7 cellular contexts compared by ENCODE assay signal in the genomic region with DNA sequence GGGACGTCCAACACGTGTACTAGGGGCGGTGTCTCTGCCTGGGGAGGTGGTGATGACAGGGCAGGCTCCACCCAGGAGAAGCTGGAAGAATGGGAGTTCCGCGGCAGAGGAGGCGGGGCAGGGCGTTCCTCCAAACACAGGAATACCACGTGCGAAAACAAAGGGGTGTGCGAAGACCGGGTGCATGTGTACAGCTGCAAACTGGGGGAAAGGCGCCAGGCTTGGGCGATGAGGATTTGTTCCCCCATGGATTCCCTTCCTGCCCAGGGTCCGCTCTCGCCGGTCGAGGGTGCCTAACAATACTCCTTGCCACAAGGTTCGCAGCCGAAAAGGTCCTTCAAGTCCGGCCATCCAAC. TPM values are rescaled to one million over a fixed set of nuclear protein-coding genes. Genes with fewer than 3 reads are reported as not detected.
DNase-seq lines count a peak whose midpoint lies in the region; ATAC-seq lines count a peak whose summit lies in the region.

No MANE protein-coding gene starts in this region.

- ATAC-seq in GM18508 (IDR thresholded peaks at IDR 0.05; ENCODE audit: insufficient read depth, unreplicated experiment) (peak; percentile 4), HG03175 (IDR thresholded peaks at IDR 0.05; ENCODE audit: unreplicated experiment) (peak; percentile 13)

- DNase-seq in NCI-H446 (lab: John Stamatoyannopoulos, UW) (peak; percentile 63 to 74), lung microvascular endothelial cell (ENCODE audit: low read depth in 2 of 2) (peak; percentile 86 to 89)
- peak; percentile 74 for DNase-seq in activated CD4-positive, alpha-beta T cell treated with anti-CD3 and anti-CD28 coated beads for 48 hours
- DNase-seq in effector CD4-positive, alpha-beta T cell: peak; percentile 51
- peak in 2 of 3 experiments; percentile 20 to 33 for DNase-seq in stimulated activated CD4-positive, alpha-beta T cell treated with anti-CD3 and anti-CD28 coated beads, TNF-alpha, amount 100 ng/mL, for 4 hours (ENCODE audit: low read depth in 3 of 3)

RNA-seq across cellular contexts. Expression of gene ZSCAN2, which starts 0.5 kb away (rescaled TPM):
- total RNA-seq in lung microvascular endothelial cell: 12.0 and 14.9 TPM in 2 replicates

RNA-seq across cellular contexts. Expression of gene WDR73, which starts 53.8 kb away (rescaled TPM):
- 16.8 and 17.3 TPM in 2 replicates for total RNA-seq in lung microvascular endothelial cell

RNA-seq across cellular contexts. Expression of gene NMB, which starts 57.7 kb away (rescaled TPM):
- 4.4 and 4.6 TPM in 2 replicates for total RNA-seq in lung microvascular endothelial cell

Comparison
In these comparisons a context has a peak if more than half of its experiments do, and no peak if none do; other contexts are left out.
1. Peak in every context shown above with its lines: DNase-seq and ATAC-seq.
2. DNase-seq: peak in every context shown above with its lines; median percentile 88 in lung microvascular endothelial cell; 74 in activated CD4-positive, alpha-beta T cell treated with anti-CD3 and anti-CD28 coated beads for 48 hours; 68 in NCI-H446; 51 in effector CD4-positive, alpha-beta T cell; 26 in stimulated activated CD4-positive, alpha-beta T cell treated with anti-CD3 and anti-CD28 coated beads, TNF-alpha, amount 100 ng/mL, for 4 hours.